In genomic region chr16:27113341-27113841, GRCh38 we compare ENCODE assay signal across 1 cellular context.
TF ChIP-seq lines count a peak whose summit lies in the region.

No MANE protein-coding gene starts in this region.

TF ChIP-seq in HepG2, 621 proteins besides CTCF, POLR2A, EP300 and RAD21 (continued from another document and continues in another):
- TF ChIP-seq, protein P1, sequence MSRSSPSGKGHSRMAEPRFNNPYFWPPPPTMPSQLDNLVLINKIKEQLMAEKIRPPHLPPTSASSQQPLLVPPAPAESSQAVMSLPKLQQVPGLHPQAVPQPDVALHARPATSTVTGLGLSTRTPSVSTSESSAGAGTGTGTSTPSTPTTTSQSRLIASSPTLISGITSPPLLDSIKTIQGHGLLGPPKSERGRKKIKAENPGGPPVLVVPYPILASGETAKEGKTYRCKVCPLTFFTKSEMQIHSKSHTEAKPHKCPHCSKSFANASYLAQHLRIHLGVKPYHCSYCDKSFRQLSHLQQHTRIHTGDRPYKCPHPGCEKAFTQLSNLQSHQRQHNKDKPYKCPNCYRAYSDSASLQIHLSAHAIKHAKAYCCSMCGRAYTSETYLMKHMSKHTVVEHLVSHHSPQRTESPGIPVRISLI (CRISPR knock-in tag; IDR thresholded peaks at IDR 0.05; ENCODE audit: borderline replicate concordance) = no peak
- no peak for TF ChIP-seq BRCA1 (CRISPR knock-in tag; IDR thresholded peaks at IDR 0.05)
- no peak for TF ChIP-seq FOXK2 (IDR thresholded peaks at IDR 0.05)
- TF ChIP-seq, protein P2, sequence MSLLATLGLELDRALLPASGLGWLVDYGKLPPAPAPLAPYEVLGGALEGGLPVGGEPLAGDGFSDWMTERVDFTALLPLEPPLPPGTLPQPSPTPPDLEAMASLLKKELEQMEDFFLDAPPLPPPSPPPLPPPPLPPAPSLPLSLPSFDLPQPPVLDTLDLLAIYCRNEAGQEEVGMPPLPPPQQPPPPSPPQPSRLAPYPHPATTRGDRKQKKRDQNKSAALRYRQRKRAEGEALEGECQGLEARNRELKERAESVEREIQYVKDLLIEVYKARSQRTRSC (CRISPR knock-in tag; IDR thresholded peaks at IDR 0.05; ENCODE audit: low read depth) = no peak
- TF ChIP-seq ZNF510 (CRISPR knock-in tag; IDR thresholded peaks at IDR 0.05; ENCODE audit: low read depth) = no peak
- TF ChIP-seq, protein P3, sequence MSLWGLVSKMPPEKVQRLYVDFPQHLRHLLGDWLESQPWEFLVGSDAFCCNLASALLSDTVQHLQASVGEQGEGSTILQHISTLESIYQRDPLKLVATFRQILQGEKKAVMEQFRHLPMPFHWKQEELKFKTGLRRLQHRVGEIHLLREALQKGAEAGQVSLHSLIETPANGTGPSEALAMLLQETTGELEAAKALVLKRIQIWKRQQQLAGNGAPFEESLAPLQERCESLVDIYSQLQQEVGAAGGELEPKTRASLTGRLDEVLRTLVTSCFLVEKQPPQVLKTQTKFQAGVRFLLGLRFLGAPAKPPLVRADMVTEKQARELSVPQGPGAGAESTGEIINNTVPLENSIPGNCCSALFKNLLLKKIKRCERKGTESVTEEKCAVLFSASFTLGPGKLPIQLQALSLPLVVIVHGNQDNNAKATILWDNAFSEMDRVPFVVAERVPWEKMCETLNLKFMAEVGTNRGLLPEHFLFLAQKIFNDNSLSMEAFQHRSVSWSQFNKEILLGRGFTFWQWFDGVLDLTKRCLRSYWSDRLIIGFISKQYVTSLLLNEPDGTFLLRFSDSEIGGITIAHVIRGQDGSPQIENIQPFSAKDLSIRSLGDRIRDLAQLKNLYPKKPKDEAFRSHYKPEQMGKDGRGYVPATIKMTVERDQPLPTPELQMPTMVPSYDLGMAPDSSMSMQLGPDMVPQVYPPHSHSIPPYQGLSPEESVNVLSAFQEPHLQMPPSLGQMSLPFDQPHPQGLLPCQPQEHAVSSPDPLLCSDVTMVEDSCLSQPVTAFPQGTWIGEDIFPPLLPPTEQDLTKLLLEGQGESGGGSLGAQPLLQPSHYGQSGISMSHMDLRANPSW (CRISPR knock-in tag; IDR thresholded peaks at IDR 0.05; ENCODE audit: borderline replicate concordance) = no peak
- TF ChIP-seq NR2F2 (IDR thresholded peaks at IDR 0.05; ENCODE audit: borderline replicate concordance, low read depth) = peak; percentile 83
- TF ChIP-seq ZFP36L1 (CRISPR knock-in tag; IDR thresholded peaks at IDR 0.05) = no peak
- no peak for TF ChIP-seq POLR2G (IDR thresholded peaks at IDR 0.05; ENCODE audit: low read depth, low read length)
- no peak for TF ChIP-seq ZNF484 (CRISPR knock-in tag; IDR thresholded peaks at IDR 0.05; ENCODE audit: borderline replicate concordance, low read depth)
- TF ChIP-seq ZNF713 (CRISPR knock-in tag; IDR thresholded peaks at IDR 0.05) = no peak
- no peak for TF ChIP-seq E2F2 (CRISPR knock-in tag; IDR thresholded peaks at IDR 0.05; ENCODE audit: borderline replicate concordance)
- TF ChIP-seq ARID4A (CRISPR knock-in tag; IDR thresholded peaks at IDR 0.05; ENCODE audit: borderline replicate concordance) = no peak
- no peak for TF ChIP-seq ZKSCAN8 (CRISPR knock-in tag; IDR thresholded peaks at IDR 0.05; ENCODE audit: borderline replicate concordance)
- 0 out of 2 replicates have a peak, but pooled peaks have one; percentile 34 for TF ChIP-seq SALL1 (CRISPR knock-in tag; IDR thresholded peaks at IDR 0.05)
- 0 out of 2 replicates have a peak, but pooled peaks have one; percentile 53 for TF ChIP-seq PAX8 (CRISPR knock-in tag; IDR thresholded peaks at IDR 0.05; ENCODE audit: borderline replicate concordance)
- no peak for TF ChIP-seq ZNF337 (CRISPR knock-in tag; IDR thresholded peaks at IDR 0.05; ENCODE audit: borderline replicate concordance, low read depth)
- TF ChIP-seq AGO2 (optimal IDR thresholded peaks at IDR 0.05; ENCODE audit: low read depth, low read length) = no peak
- no peak; the same call in 1 of the 2 replicates for TF ChIP-seq MYC (CRISPR knock-in tag; IDR thresholded peaks at IDR 0.05; ENCODE audit: borderline replicate concordance)
- TF ChIP-seq CHCHD3 (CRISPR knock-in tag; IDR thresholded peaks at IDR 0.05) = no peak
- TF ChIP-seq ZNF883 (CRISPR knock-in tag; IDR thresholded peaks at IDR 0.05; ENCODE audit: not compliant biosample characterization) = no peak
- no peak for TF ChIP-seq RBAK (CRISPR knock-in tag; IDR thresholded peaks at IDR 0.05)
- TF ChIP-seq ZSCAN21 (CRISPR knock-in tag; IDR thresholded peaks at IDR 0.05; ENCODE audit: borderline replicate concordance) = no peak
- no peak for TF ChIP-seq TOPORS (CRISPR knock-in tag; IDR thresholded peaks at IDR 0.05)
- no peak for TF ChIP-seq ZNF614 (CRISPR knock-in tag; IDR thresholded peaks at IDR 0.05; ENCODE audit: borderline replicate concordance)
- peak; percentile 30; the same call in 1 of the 2 replicates for TF ChIP-seq ZNF574 (CRISPR knock-in tag; IDR thresholded peaks at IDR 0.05)
- no peak for TF ChIP-seq ZFP36L2 (CRISPR knock-in tag; IDR thresholded peaks at IDR 0.05)
- no peak for TF ChIP-seq FOXA1 (IDR thresholded peaks at IDR 0.05)
- no peak for TF ChIP-seq FOXA1 (CRISPR knock-in tag; IDR thresholded peaks at IDR 0.05)
- TF ChIP-seq, protein P4, sequence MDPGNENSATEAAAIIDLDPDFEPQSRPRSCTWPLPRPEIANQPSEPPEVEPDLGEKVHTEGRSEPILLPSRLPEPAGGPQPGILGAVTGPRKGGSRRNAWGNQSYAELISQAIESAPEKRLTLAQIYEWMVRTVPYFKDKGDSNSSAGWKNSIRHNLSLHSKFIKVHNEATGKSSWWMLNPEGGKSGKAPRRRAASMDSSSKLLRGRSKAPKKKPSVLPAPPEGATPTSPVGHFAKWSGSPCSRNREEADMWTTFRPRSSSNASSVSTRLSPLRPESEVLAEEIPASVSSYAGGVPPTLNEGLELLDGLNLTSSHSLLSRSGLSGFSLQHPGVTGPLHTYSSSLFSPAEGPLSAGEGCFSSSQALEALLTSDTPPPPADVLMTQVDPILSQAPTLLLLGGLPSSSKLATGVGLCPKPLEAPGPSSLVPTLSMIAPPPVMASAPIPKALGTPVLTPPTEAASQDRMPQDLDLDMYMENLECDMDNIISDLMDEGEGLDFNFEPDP (CRISPR knock-in tag; conservative IDR thresholded peaks at IDR 0.05) = no peak
- TF ChIP-seq ZNF446 (CRISPR knock-in tag; IDR thresholded peaks at IDR 0.05) = no peak
- TF ChIP-seq, protein P5, sequence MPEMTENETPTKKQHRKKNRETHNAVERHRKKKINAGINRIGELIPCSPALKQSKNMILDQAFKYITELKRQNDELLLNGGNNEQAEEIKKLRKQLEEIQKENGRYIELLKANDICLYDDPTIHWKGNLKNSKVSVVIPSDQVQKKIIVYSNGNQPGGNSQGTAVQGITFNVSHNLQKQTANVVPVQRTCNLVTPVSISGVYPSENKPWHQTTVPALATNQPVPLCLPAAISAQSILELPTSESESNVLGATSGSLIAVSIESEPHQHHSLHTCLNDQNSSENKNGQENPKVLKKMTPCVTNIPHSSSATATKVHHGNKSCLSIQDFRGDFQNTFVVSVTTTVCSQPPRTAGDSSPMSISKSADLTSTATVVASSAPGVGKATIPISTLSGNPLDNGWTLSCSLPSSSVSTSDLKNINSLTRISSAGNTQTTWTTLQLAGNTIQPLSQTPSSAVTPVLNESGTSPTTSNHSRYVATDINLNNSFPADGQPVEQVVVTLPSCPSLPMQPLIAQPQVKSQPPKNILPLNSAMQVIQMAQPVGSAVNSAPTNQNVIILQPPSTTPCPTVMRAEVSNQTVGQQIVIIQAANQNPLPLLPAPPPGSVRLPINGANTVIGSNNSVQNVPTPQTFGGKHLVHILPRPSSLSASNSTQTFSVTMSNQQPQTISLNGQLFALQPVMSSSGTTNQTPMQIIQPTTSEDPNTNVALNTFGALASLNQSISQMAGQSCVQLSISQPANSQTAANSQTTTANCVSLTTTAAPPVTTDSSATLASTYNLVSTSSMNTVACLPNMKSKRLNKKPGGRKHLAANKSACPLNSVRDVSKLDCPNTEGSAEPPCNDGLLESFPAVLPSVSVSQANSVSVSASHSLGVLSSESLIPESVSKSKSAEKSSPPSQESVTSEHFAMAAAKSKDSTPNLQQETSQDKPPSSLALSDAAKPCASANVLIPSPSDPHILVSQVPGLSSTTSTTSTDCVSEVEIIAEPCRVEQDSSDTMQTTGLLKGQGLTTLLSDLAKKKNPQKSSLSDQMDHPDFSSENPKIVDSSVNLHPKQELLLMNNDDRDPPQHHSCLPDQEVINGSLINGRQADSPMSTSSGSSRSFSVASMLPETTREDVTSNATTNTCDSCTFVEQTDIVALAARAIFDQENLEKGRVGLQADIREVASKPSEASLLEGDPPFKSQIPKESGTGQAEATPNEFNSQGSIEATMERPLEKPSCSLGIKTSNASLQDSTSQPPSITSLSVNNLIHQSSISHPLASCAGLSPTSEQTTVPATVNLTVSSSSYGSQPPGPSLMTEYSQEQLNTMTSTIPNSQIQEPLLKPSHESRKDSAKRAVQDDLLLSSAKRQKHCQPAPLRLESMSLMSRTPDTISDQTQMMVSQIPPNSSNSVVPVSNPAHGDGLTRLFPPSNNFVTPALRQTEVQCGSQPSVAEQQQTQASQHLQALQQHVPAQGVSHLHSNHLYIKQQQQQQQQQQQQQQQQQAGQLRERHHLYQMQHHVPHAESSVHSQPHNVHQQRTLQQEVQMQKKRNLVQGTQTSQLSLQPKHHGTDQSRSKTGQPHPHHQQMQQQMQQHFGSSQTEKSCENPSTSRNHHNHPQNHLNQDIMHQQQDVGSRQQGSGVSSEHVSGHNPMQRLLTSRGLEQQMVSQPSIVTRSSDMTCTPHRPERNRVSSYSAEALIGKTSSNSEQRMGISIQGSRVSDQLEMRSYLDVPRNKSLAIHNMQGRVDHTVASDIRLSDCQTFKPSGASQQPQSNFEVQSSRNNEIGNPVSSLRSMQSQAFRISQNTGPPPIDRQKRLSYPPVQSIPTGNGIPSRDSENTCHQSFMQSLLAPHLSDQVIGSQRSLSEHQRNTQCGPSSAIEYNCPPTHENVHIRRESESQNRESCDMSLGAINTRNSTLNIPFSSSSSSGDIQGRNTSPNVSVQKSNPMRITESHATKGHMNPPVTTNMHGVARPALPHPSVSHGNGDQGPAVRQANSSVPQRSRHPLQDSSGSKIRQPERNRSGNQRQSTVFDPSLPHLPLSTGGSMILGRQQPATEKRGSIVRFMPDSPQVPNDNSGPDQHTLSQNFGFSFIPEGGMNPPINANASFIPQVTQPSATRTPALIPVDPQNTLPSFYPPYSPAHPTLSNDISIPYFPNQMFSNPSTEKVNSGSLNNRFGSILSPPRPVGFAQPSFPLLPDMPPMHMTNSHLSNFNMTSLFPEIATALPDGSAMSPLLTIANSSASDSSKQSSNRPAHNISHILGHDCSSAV (CRISPR knock-in tag; IDR thresholded peaks at IDR 0.05; ENCODE audit: borderline replicate concordance) = no peak
- peak; percentile 71 for TF ChIP-seq NFYB (CRISPR knock-in tag; IDR thresholded peaks at IDR 0.05)
- TF ChIP-seq ATF4 (CRISPR knock-in tag; IDR thresholded peaks at IDR 0.05) = no peak
- no peak for TF ChIP-seq ZNF235 (CRISPR knock-in tag; IDR thresholded peaks at IDR 0.05; ENCODE audit: borderline replicate concordance)
